ENCODE assay signal across 20 cellular contexts in genomic region chr3:156433138-156433537, GRCh38.
DNase-seq lines count a peak whose midpoint lies in the region; ATAC-seq and TF ChIP-seq lines count a peak whose summit lies in the region.
"Had no signal": no experiment of that assay in that cellular context is flagged by ENCODE, and none has a peak within 500 bp of the region (broad histone marks: within the 10 kb centered on the region; RNA-seq: fewer than 3 reads in every experiment).

No MANE protein-coding gene starts in this region.

- H3K27ac ChIP-seq in GM23338 (ENCODE audit: low read depth): no peak overlapping the region
- H3K27ac ChIP-seq in fibroblast of lung (ENCODE audit: insufficient read depth, low read length): no peak overlapping the region
- H3K27ac ChIP-seq: gastrocnemius medialis, testis had no signal

- H3K79me2 ChIP-seq in GM23338 (replicated peaks; ENCODE audit: insufficient read depth) (no peaks in the 10 kb centered on the region), fibroblast of lung (ENCODE audit: control insufficient read depth, insufficient read depth, low read length) (no peaks in the 10 kb centered on the region)

- no peak for DNase-seq in GM23338 (ENCODE audit: low spot score)
- peak; percentile 8 to 80 for DNase-seq in fibroblast of lung (ENCODE audit: low read depth in 2 of 2)
- no peak for DNase-seq in omental fat pad (ENCODE audit: low spot score)
- DNase-seq in CD1c-positive myeloid dendritic cell (ENCODE audit: extremely low spot score): no peak
- DNase-seq in NCI-H1105 treated with DMSO at 0.1 percent for 48 hours (lab: John Stamatoyannopoulos, UW): no peak
- DNase-seq: activated CD8-positive, alpha-beta memory T cell treated with anti-CD3 and anti-CD28 coated beads, Interleukin-2, amount 50 U/mL, for 48 hours; activated effector memory CD4-positive, alpha-beta T cell treated with Interleukin-2 at 50 U/mL for 16 hours; CD4-positive, alpha-beta T cell; gastrocnemius medialis; GDM1; islet precursor cell; MG63; NCI-H1436 treated with DMSO at 0.1 percent for 48 hours; stimulated activated CD4-positive, alpha-beta T cell treated with anti-CD3 and anti-CD28 coated beads, Interleukin-2, amount 100 ng/mL, for 48 hours; stimulated activated naive CD4-positive, alpha-beta T cell; testis had no signal

- no peak overlapping the region for H3K4me3 ChIP-seq in GM23338
- H3K4me3 ChIP-seq in fibroblast of lung (replicated peaks in 1 of 4; ENCODE audit: control extremely low read depth in 1 of 4, insufficient read depth in 1 of 4, low read depth in 3 of 4, low read length in 4 of 4): no peak overlapping the region
- H3K4me3 ChIP-seq: gastrocnemius medialis, lung, MG63, testis had no signal

- no peaks in the 10 kb centered on the region for H3F3A ChIP-seq in GM23338 (replicated peaks; ENCODE audit: low read depth)

- no peak overlapping the region for H3K9ac ChIP-seq in fibroblast of lung (ENCODE audit: insufficient read depth, low read length)

- H3K27me3 ChIP-seq in GM23338 (ENCODE audit: insufficient read depth) (no peaks in the 10 kb centered on the region), fibroblast of lung (ENCODE audit: control insufficient read depth, insufficient read depth, low read length) (no peaks in the 10 kb centered on the region)
- H3K27me3 ChIP-seq: gastrocnemius medialis, MG63, testis had no signal

- H3K9me2 ChIP-seq in GM23338 (ENCODE audit: insufficient read depth): no peaks in the 10 kb centered on the region; the same call in 1 of the 2 replicates

- H3K4me1 ChIP-seq in GM23338 (ENCODE audit: insufficient read depth) (no peaks in the 10 kb centered on the region), fibroblast of lung (ENCODE audit: control insufficient read depth, extremely low read depth, insufficient read depth, low read length) (no peaks in the 10 kb centered on the region)
- H3K4me1 ChIP-seq: gastrocnemius medialis, testis had no signal

- H3K36me3 ChIP-seq in GM23338 (ENCODE audit: insufficient read depth) (no peaks in the 10 kb centered on the region), fibroblast of lung (ENCODE audit: control insufficient read depth, insufficient read depth, low read length) (no peaks in the 10 kb centered on the region)
- H3K36me3 ChIP-seq: gastrocnemius medialis, MG63 had no signal

- no peaks in the 10 kb centered on the region for H3K9me3 ChIP-seq in fibroblast of lung (ENCODE audit: control insufficient read depth, insufficient read depth, low read depth, low read length)
- H3K9me3 ChIP-seq: gastrocnemius medialis, MG63, testis had no signal

- H3K27me3 Mint-ChIP-seq in GM23338 (ENCODE audit: insufficient read depth, low read depth, poor library complexity): peaks cover 3% of the 10 kb centered on the region

- H4K20me1 ChIP-seq in GM23338 (replicated peaks; ENCODE audit: insufficient read depth) (no peaks in the 10 kb centered on the region), fibroblast of lung (ENCODE audit: control insufficient read depth, extremely low read depth, insufficient read depth, low read length) (no peaks in the 10 kb centered on the region)

- no peaks in the 10 kb centered on the region for H3K9me3 Mint-ChIP-seq in GM23338
- H3K9me3 Mint-ChIP-seq: CD4-positive, alpha-beta T cell had no signal

- no peak overlapping the region for H3K4me3 Mint-ChIP-seq in GM23338
- H3K4me3 Mint-ChIP-seq: CD4-positive, alpha-beta T cell had no signal

- no peak for TF ChIP-seq CTCF in GM23338 (conservative IDR thresholded peaks at IDR 0.05; ENCODE audit: low read depth in 2 of 2)
- no peak for TF ChIP-seq CTCF in fibroblast of lung (conservative IDR thresholded peaks at IDR 0.05 in 1 of 2, IDR thresholded peaks at IDR 0.05 in 1 of 2; ENCODE audit: low read depth in 1 of 2, low read length in 2 of 2)
- TF ChIP-seq CTCF in omental fat pad (IDR thresholded peaks at IDR 0.05): no peak

- H3K27ac Mint-ChIP-seq in GM23338: no peak overlapping the region; the same call in 1 of the 2 replicates
- H3K27ac Mint-ChIP-seq: CD4-positive, alpha-beta T cell had no signal

- H3K36me3 Mint-ChIP-seq in GM23338 (ENCODE audit: low read depth): no peaks in the 10 kb centered on the region

- H3K4me2 ChIP-seq in GM23338 (no peak overlapping the region), fibroblast of lung (ENCODE audit: extremely low read depth, insufficient read depth, low read length) (no peak overlapping the region)

- no peaks in the 10 kb centered on the region for H3K4me1 Mint-ChIP-seq in GM23338

- no peak for ATAC-seq in GM23338
- ATAC-seq in SK-N-SH treated with all-trans-retinoic acid at 6 μM for 48 hours: peak; percentile 21; the same call in 2 of the 3 replicates
- ATAC-seq in omental fat pad (ENCODE audit: low FRiP score): peak; percentile 54
- no peak for ATAC-seq in GM19324 (IDR thresholded peaks at IDR 0.05; ENCODE audit: low FRiP score, unreplicated experiment)
- ATAC-seq in HG02798 (IDR thresholded peaks at IDR 0.05; ENCODE audit: poor library complexity, unreplicated experiment): no peak
- ATAC-seq: gastrocnemius medialis had no signal

- H2AFZ ChIP-seq in GM23338 (peak overlapping the region; percentile 56; the same call in 1 of the 2 replicates), fibroblast of lung (ENCODE audit: low read length) (peak overlapping the region; percentile 12)

TF ChIP-seq in GM23338, 12 proteins besides CTCF, POLR2A, EP300 and RAD21:
- TF ChIP-seq STAT1 (IDR thresholded peaks at IDR 0.05; ENCODE audit: unreplicated experiment) (no peak), ZNF331 (CRISPR knock-in tag; IDR thresholded peaks at IDR 0.05; ENCODE audit: low read depth) (no peak), NANOG (IDR thresholded peaks at IDR 0.05; ENCODE audit: borderline replicate concordance) (no peak)
TF ChIP-seq in GM23338: peak in this region for 0.

TF ChIP-seq in SK-N-SH treated with all-trans-retinoic acid at 6 μM for 48 hours, 23 proteins besides CTCF, POLR2A, EP300 and RAD21:
- TF ChIP-seq TSHZ2 (CRISPR knock-in tag; IDR thresholded peaks at IDR 0.05): no peak
- TF ChIP-seq ZC3H10 (CRISPR knock-in tag; IDR thresholded peaks at IDR 0.05): no peak

Comparison
In these comparisons a context has a peak if more than half of its experiments do, and no peak if none do; other contexts are left out.
1. ATAC-seq: peak in SK-N-SH treated with all-trans-retinoic acid at 6 μM for 48 hours (single experiment) and omental fat pad (single experiment); none in GM23338 (single experiment), GM19324 (single experiment) and HG02798 (single experiment).
2. DNase-seq: peak in fibroblast of lung (2 of 2); none in GM23338 (single experiment), omental fat pad (single experiment), CD1c-positive myeloid dendritic cell (single experiment) and NCI-H1105 treated with DMSO at 0.1 percent for 48 hours (single experiment).